ENCODE assay signal across 30 cellular contexts in the genomic region with DNA sequence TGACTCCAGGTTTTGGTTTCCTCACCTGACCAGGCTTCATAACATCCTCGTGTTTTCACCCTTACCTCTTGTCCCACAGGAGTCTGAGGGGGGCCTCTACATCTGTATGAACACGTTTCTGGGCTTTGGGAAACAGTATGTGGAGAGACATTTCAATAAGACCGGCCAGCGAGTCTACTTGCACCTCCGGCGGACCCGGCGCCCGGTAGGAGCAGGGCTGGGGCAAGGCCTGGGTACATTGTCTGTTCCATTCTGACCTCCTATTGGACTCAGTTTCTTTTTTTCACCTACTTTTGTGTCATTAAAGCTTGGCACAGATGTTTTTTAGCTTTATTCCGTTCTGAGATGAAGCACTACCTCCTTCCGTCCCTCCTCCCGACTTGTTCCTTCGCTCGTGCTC. TPM values are rescaled to one million over a fixed set of nuclear protein-coding genes. Genes with fewer than 3 reads are reported as not detected.
"Had no signal": no experiment of that assay in that cellular context is flagged by ENCODE, and none has a peak within 500 bp of the region (broad histone marks: within the 10 kb centered on the region; RNA-seq: fewer than 3 reads in every experiment).

No MANE protein-coding gene starts in this region.

- H3K4me3 Mint-ChIP-seq: activated T-helper 1 cell treated with anti-CD3 and anti-CD28 coated beads, Interleukin-12 subunit alpha, Interleukin-12 subunit beta, Interleukin-2, Interleukin-4 antibody, amounts not matched to agents 30 ng/mL and 10 ng/mL and 1 ng/mL, durations not matched to agents 14 hours and 24 hours and 36 hours; effector memory CD8-positive, alpha-beta T cell had no signal

- H3K27ac ChIP-seq: adrenal gland, brain microvascular endothelial cell, coronary artery, foreskin keratinocyte, heart right ventricle, left lung, neutrophil, ovary, right lobe of liver, stomach, suprapubic skin had no signal

- H3K27me3 Mint-ChIP-seq: effector memory CD8-positive, alpha-beta T cell; progenitor cell of endocrine pancreas had no signal

- H3K9me3 Mint-ChIP-seq: activated T-helper 1 cell treated with anti-CD3 and anti-CD28 coated beads, Interleukin-12 subunit alpha, Interleukin-12 subunit beta, Interleukin-2, Interleukin-4 antibody, amounts not matched to agents 30 ng/mL and 10 ng/mL and 1 ng/mL, durations not matched to agents 14 hours and 24 hours and 36 hours; effector memory CD8-positive, alpha-beta T cell; nephron had no signal

- H3K36me3 ChIP-seq: ovary had no signal

- H3K9me3 ChIP-seq: adrenal gland, heart right ventricle, left lung, mucosa of descending colon, neutrophil, ovary, right lobe of liver, stomach, suprapubic skin, tibial artery had no signal

- H3K27ac Mint-ChIP-seq: activated T-helper 1 cell treated with anti-CD3 and anti-CD28 coated beads, Interleukin-12 subunit alpha, Interleukin-12 subunit beta, Interleukin-2, Interleukin-4 antibody, amounts not matched to agents 30 ng/mL and 10 ng/mL and 1 ng/mL, durations not matched to agents 14 hours and 24 hours and 36 hours; effector memory CD8-positive, alpha-beta T cell; progenitor cell of endocrine pancreas had no signal

- ATAC-seq: effector memory CD8-positive, alpha-beta T cell; esophagus mucosa; foreskin keratinocyte; heart right ventricle; left lung; mucosa of descending colon; right lobe of liver had no signal

- H3K27me3 ChIP-seq: adrenal gland, brain microvascular endothelial cell, dorsolateral prefrontal cortex, foreskin keratinocyte, heart right ventricle, left lung, neutrophil, ovary, right lobe of liver, stomach, suprapubic skin, tibial artery had no signal

- H3K4me3 ChIP-seq: adrenal gland, coronary artery, dorsolateral prefrontal cortex, heart right ventricle, left lung, lung, mucosa of descending colon, ovary, right lobe of liver, stomach, suprapubic skin, tibial artery had no signal

- H3K4me1 ChIP-seq: foreskin keratinocyte had no signal

- DNase-seq: activated CD4-positive, alpha-beta T cell treated with anti-CD3 and anti-CD28 coated beads for 4 hours; activated CD4-positive, alpha-beta T cell treated with anti-CD3 and anti-CD28 coated beads, Interleukin-2, amount 50 U/mL, for 4 hours; activated CD4-positive, CD25-positive, alpha-beta regulatory T cell; activated effector memory CD4-positive, alpha-beta T cell treated with anti-CD3 and anti-CD28 coated beads, Interleukin-2, amount 50 U/mL, for 16 hours; activated naive CD4-positive, alpha-beta T cell treated with anti-CD3 and anti-CD28 coated beads, Interleukin-2, amount 50 U/mL, for 16 hours; activated T-cell treated with anti-CD3 and anti-CD28 coated beads for 4 hours; adrenal gland; aorta; brain microvascular endothelial cell; dorsolateral prefrontal cortex; effector memory CD8-positive, alpha-beta T cell; foreskin keratinocyte; heart right ventricle; left lung; mucosa of descending colon; ovary; right lobe of liver; stimulated activated CD4-positive, alpha-beta T cell treated with anti-CD3 and anti-CD28 coated beads, Interleukin-12 subunit alpha, Interleukin-12 subunit beta, amount 100 ng/mL, for 4 hours; stimulated activated CD4-positive, alpha-beta T cell treated with anti-CD3 and anti-CD28 coated beads, Interleukin-4, amount 100 ng/mL, for 1 hour; stomach; T-helper 1 cell; tibial artery had no signal

RNA-seq across cellular contexts. Expression of a gene that starts 14.6 kb away (rescaled TPM):
- total RNA-seq: esophagus mucosa had no signal
